Comparison of ENCODE assay signal across 15 cellular contexts in the genomic region with DNA sequence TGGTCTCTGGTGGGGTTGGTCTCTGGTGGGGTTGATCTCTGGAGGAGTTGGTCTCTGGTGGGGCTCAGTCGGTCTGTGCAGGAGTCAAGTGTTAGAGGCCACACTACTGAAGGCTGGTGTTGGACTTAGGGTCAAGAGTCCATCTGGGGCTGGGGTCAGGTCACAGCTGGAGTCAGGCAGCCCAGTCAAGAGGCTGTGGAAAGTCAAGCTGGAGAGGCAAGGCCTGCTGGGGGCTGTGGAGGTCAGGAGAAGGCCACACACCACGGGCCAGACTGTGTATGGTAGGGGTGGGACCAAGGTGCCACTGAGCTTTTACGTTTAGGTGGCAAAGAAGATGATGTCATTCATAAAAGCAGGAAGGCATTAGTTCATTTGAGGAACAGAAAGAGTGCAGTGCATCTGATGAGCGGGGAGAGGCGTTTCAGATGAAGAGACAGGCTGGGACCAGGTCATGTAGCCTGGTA. TPM values are rescaled to one million over a fixed set of nuclear protein-coding genes. Genes with fewer than 3 reads are reported as not detected.
DNase-seq lines count a peak whose midpoint lies in the region; ATAC-seq, FAIRE-seq and TF ChIP-seq lines count a peak whose summit lies in the region.
"Had no signal": no experiment of that assay in that cellular context is flagged by ENCODE, and none has a peak within 500 bp of the region (broad histone marks: within the 10 kb centered on the region; RNA-seq: fewer than 3 reads in every experiment).

No MANE protein-coding gene starts in this region.

- no peak overlapping the region for H3K4me2 ChIP-seq in K562 (ENCODE audit: insufficient read depth, low read length)

- POLR2A ChIA-PET in K562 (lab: Yijun Ruan, JAX), result interaction anchor here (1.1 to 1.4 kb wide), 2 partner anchors 11 to 15 kb away, joined by 3 to 4 read pairs; no protein-coding TSS in a partner anchor

- H3K27ac Mint-ChIP-seq in CD14-positive monocyte, result peak overlapping the region in 5 of 7 donors; percentile 51 to 79 (median 66)
- H3K27ac Mint-ChIP-seq: activated CD4-positive, alpha-beta memory T cell treated with anti-CD3 and anti-CD28 coated beads for 36 hours; activated naive CD4-positive, alpha-beta T cell treated with anti-CD3 and anti-CD28 coated beads, Interleukin-2, amount 10 ng/mL, durations not matched to agents 7 days and 5 days had no signal

- no peak overlapping the region for H2AFZ ChIP-seq in K562 (ENCODE audit: low read depth, low read length)

- no peak overlapping the region for H3K4me3 ChIP-seq in K562
- H3K4me3 ChIP-seq: right lobe of liver had no signal

- H4K20me1 ChIP-seq in K562 (replicated peaks; ENCODE audit: control insufficient read depth, insufficient read depth, low read length), result no peaks in the 10 kb centered on the region

- no peaks in the 10 kb centered on the region for H3K9me1 ChIP-seq in K562 (ENCODE audit: control insufficient read depth, insufficient read depth, low read length)

- FAIRE-seq in K562 (lab: Jason Lieb, UNC), result no peak

- H3K4me1 ChIP-seq in K562 (replicated peaks in 1 of 2; ENCODE audit: control insufficient read depth in 2 of 2, insufficient read depth in 2 of 2, low read length in 2 of 2), result peaks cover 8 to 19% of the 10 kb centered on the region in 2 experiments; a peak in 4 of 5 replicates

- no peaks in the 10 kb centered on the region for H3K9me3 ChIP-seq in K562 (replicated peaks; ENCODE audit: control insufficient read depth, insufficient read depth, low read depth, low read length)
- H3K9me3 ChIP-seq: right lobe of liver had no signal

- H3K27ac ChIP-seq in K562 (ENCODE audit: extremely low read depth, low read depth, low read length), result no peak overlapping the region

- TF ChIP-seq CTCF in CD14-positive monocyte (IDR thresholded peaks at IDR 0.05), result no peak
- no peak for TF ChIP-seq CTCF in K562 (IDR thresholded peaks at IDR 0.05 in 2 of 3, conservative IDR thresholded peaks at IDR 0.05 in 1 of 3; ENCODE audit: insufficient read depth in 2 of 3, low read depth in 1 of 3, low read length in 3 of 3)

- peaks cover 0 to 7% (median 1%) of the 10 kb centered on the region in 3 donors for H3K27me3 Mint-ChIP-seq in CD14-positive monocyte (ENCODE audit: low read depth in 3 of 3)
- H3K27me3 Mint-ChIP-seq: activated CD4-positive, alpha-beta memory T cell treated with anti-CD3 and anti-CD28 coated beads for 36 hours had no signal

- no peaks in the 10 kb centered on the region for H3K36me3 ChIP-seq in K562 (ENCODE audit: control insufficient read depth, insufficient read depth, low read length)
- H3K36me3 ChIP-seq: right lobe of liver had no signal

- WGBS in K562 (ENCODE audit: insufficient coverage, low coverage, missing lambda C conversion rate), result 14% methylated on average over 5 of the region's 5 CpGs

- H3K4me1 Mint-ChIP-seq in CD14-positive monocyte, result peaks cover 14% of the 10 kb centered on the region
- H3K4me1 Mint-ChIP-seq: activated naive CD4-positive, alpha-beta T cell treated with anti-CD3 and anti-CD28 coated beads, Interleukin-2, amount 10 ng/mL, durations not matched to agents 7 days and 5 days had no signal

- H3K9ac ChIP-seq in K562 (ENCODE audit: insufficient read depth in 1 of 2, low read depth in 2 of 2, low read length in 2 of 2), result 0 out of 4 replicates have a peak overlapping the region, but pooled peaks of 1 of the 2 experiments have one; percentile 17

- no peak overlapping the region for H3K4me3 Mint-ChIP-seq in CD14-positive monocyte
- H3K4me3 Mint-ChIP-seq: activated CD4-positive, alpha-beta memory T cell treated with anti-CD3 and anti-CD28 coated beads for 36 hours; activated naive CD4-positive, alpha-beta T cell treated with anti-CD3 and anti-CD28 coated beads, Interleukin-2, amount 10 ng/mL, durations not matched to agents 7 days and 5 days had no signal

- H3K36me3 Mint-ChIP-seq in CD14-positive monocyte, result no peaks in the 10 kb centered on the region
- H3K36me3 Mint-ChIP-seq: activated CD4-positive, alpha-beta memory T cell treated with anti-CD3 and anti-CD28 coated beads for 36 hours; activated naive CD4-positive, alpha-beta T cell treated with anti-CD3 and anti-CD28 coated beads, Interleukin-2, amount 10 ng/mL, durations not matched to agents 7 days and 5 days had no signal

- intact Hi-C loops in CD14-positive monocyte (cut with micrococcal nuclease), result no loop called here
- intact Hi-C loops in K562 (cut with micrococcal nuclease), result no loop called here

- CTCF ChIA-PET in K562 (lab: Yijun Ruan, JAX; ENCODE audit: low intra/inter-chr PET ratio), result no interaction called here

- peaks cover 0 to 23% of the 10 kb centered on the region in 2 experiments; a peak in 3 of 5 replicates for H3K27me3 ChIP-seq in K562 (ENCODE audit: control insufficient read depth in 2 of 2, insufficient read depth in 2 of 2, low read length in 2 of 2)
- H3K27me3 ChIP-seq: right lobe of liver had no signal

- no peaks in the 10 kb centered on the region for H3K79me2 ChIP-seq in K562 (ENCODE audit: control insufficient read depth, insufficient read depth, low read length)

- no peak for TF ChIP-seq EP300 in K562 (IDR thresholded peaks at IDR 0.05; ENCODE audit: low read length)

- peak; percentile 77 for ATAC-seq in GM19452 (IDR thresholded peaks at IDR 0.05; ENCODE audit: unreplicated experiment)
- ATAC-seq in HG03066 (IDR thresholded peaks at IDR 0.05; ENCODE audit: low read depth, unreplicated experiment), result peak; percentile 70
- no peak for ATAC-seq in K562
- no peak for ATAC-seq in HG02852 (IDR thresholded peaks at IDR 0.05; ENCODE audit: unreplicated experiment)
- no peak for ATAC-seq in GM18873 (IDR thresholded peaks at IDR 0.05; ENCODE audit: low FRiP score, unreplicated experiment)
- ATAC-seq in HG02981 (IDR thresholded peaks at IDR 0.05; ENCODE audit: unreplicated experiment), result no peak
- ATAC-seq: naive thymus-derived CD8-positive, alpha-beta T cell had no signal

- in situ Hi-C loops in K562 (cut with MboI), result no loop called here

- no peak for TF ChIP-seq POLR2A in K562 (conservative IDR thresholded peaks at IDR 0.05)

- BruUV-seq in K562 (replicated peaks; lab: Mats Ljungman, UMichigan), result no TSS peak

- TF ChIP-seq RAD21 in K562 (CRISPR knock-in tag; conservative IDR thresholded peaks at IDR 0.05 in 1 of 2, IDR thresholded peaks at IDR 0.05 in 1 of 2), result no peak

- H3K9me3 Mint-ChIP-seq in CD14-positive monocyte, result no peaks in the 10 kb centered on the region
- H3K9me3 Mint-ChIP-seq: activated CD4-positive, alpha-beta memory T cell treated with anti-CD3 and anti-CD28 coated beads for 36 hours; activated naive CD4-positive, alpha-beta T cell treated with anti-CD3 and anti-CD28 coated beads, Interleukin-2, amount 10 ng/mL, durations not matched to agents 7 days and 5 days; naive thymus-derived CD8-positive, alpha-beta T cell had no signal

- DNase-seq in CD14-positive monocyte (ENCODE audit: low spot score) (peak; percentile 63), K562 (ENCODE audit: extremely low read depth in 1 of 4, low spot score in 3 of 4) (no peak), NCI-H128 (lab: John Stamatoyannopoulos, UW; ENCODE audit: unreplicated experiment) (no peak)
- DNase-seq: activated CD4-positive, alpha-beta memory T cell treated with anti-CD3 and anti-CD28 coated beads for 36 hours; activated naive CD4-positive, alpha-beta T cell treated with anti-CD3 and anti-CD28 coated beads, Interleukin-2, amount 10 ng/mL, durations not matched to agents 7 days and 5 days; islet precursor cell; NCI-H187; NK-92 treated with Interleukin-12 subunit alpha and Interleukin-12 subunit beta, amount 100 ng/mL, for 24 hours had no signal

TF ChIP-seq in K562, 482 proteins besides CTCF, POLR2A, EP300 and RAD21 (continues in another document):
- TF ChIP-seq ATF7 (IDR thresholded peaks at IDR 0.05), result peak; percentile 70; the same call in 1 of the 2 replicates

RNA-seq across cellular contexts. Expression of a gene that starts 16.7 kb away (rescaled TPM):
- polyA plus RNA-seq in CD14-positive monocyte (1,000 to 10,000 TPM; 3,498 to 4,939 TPM), K562 (2011; rRNA removed) (0.07 and 0.22 TPM in 2 replicates), K562 (2014; fragmentation: Illumina TruSeq; extraction: Trizol) (0.40 and 1.1 TPM in 2 replicates), K562 (2014; fragmentation: Nextera tagmentation; extraction: Ambion mirVana) (under 1 TPM; 0.21 to 0.24 TPM), K562 (2014; rRNA removed) (0.32 and 1.9 TPM in 2 replicates)
- total RNA-seq in K562 (2011; cell fraction: chromatin; rRNA removed; ENCODE audit: low replicate concordance), result not detected in 2 replicates
- not detected in 2 replicates for total RNA-seq in K562 (2011; cell fraction: nucleolus; rRNA removed)
- total RNA-seq in K562 (2011; cell fraction: nucleoplasm; rRNA removed), result not detected in 2 replicates
- total RNA-seq in K562 (2014; rRNA removed) (1.00 and 1.1 TPM in 2 replicates), K562 (2014; rRNA removed; fragmentation: Illumina TruSeq; extraction: Trizol) (0.18 TPM in 1 of 2 replicates, not detected in the other), K562 (2015; rRNA removed; fragmentation: Illumina TruSeq; extraction: Trizol) (0.65 and 0.87 TPM in 2 replicates), K562 (2021) (4.8 and 6.0 TPM in 2 replicates)
- polyA plus RNA-seq in K562 (2011; cell fraction: cytosol; rRNA removed), result 0.22 and 0.27 TPM in 2 replicates
- 0.23 TPM in 1 of 2 replicates, not detected in the other for polyA plus RNA-seq in K562 (2011; cell fraction: nucleus; rRNA removed)
- polyA plus RNA-seq in K562 (2012), result 0.82 and 2.1 TPM in 2 replicates
- polyA minus RNA-seq in K562 (2011; rRNA and poly(A)+ RNA removed), result 0.18 TPM in 1 of 2 replicates, not detected in the other
- 1.5 TPM in 1 of 2 replicates, not detected in the other for polyA minus RNA-seq in K562 (2011; cell fraction: cytosol; rRNA and poly(A)+ RNA removed)
- not detected in 2 replicates for polyA minus RNA-seq in K562 (2011; cell fraction: nucleus; rRNA and poly(A)+ RNA removed)

RNA-seq across cellular contexts. Expression of a gene that starts 20.1 kb away (rescaled TPM):
- polyA plus RNA-seq in CD14-positive monocyte, result 1,000 to 10,000 TPM; 2,768 to 3,499 TPM
- total RNA-seq in K562 (2011; cell fraction: chromatin; rRNA removed; ENCODE audit: low replicate concordance), result 265 and 394 TPM in 2 replicates
- total RNA-seq in K562 (2011; cell fraction: nucleolus; rRNA removed), result 818 and 919 TPM in 2 replicates
- 1,009 and 1,942 TPM in 2 replicates for total RNA-seq in K562 (2011; cell fraction: nucleoplasm; rRNA removed)
- 3,004 and 3,238 TPM in 2 replicates for total RNA-seq in K562 (2014; rRNA removed)
- 3,003 and 3,017 TPM in 2 replicates for total RNA-seq in K562 (2014; rRNA removed; fragmentation: Illumina TruSeq; extraction: Trizol)
- 2,679 and 2,873 TPM in 2 replicates for total RNA-seq in K562 (2015; rRNA removed; fragmentation: Illumina TruSeq; extraction: Trizol)
- total RNA-seq in K562 (2021), result 3,285 and 3,523 TPM in 2 replicates
- 5,983 and 6,751 TPM in 2 replicates for polyA plus RNA-seq in K562 (2011; rRNA removed)
- polyA plus RNA-seq in K562 (2011; cell fraction: cytosol; rRNA removed), result 5,490 and 8,746 TPM in 2 replicates
- polyA plus RNA-seq in K562 (2011; cell fraction: nucleus; rRNA removed), result 1,361 and 2,299 TPM in 2 replicates
- polyA plus RNA-seq in K562 (2012), result 4,665 and 5,719 TPM in 2 replicates
- 3,907 and 4,185 TPM in 2 replicates for polyA plus RNA-seq in K562 (2014; fragmentation: Illumina TruSeq; extraction: Trizol)
- 1,000 to 10,000 TPM; 1,824 to 2,512 TPM for polyA plus RNA-seq in K562 (2014; fragmentation: Nextera tagmentation; extraction: Ambion mirVana)
- polyA plus RNA-seq in K562 (2014; rRNA removed), result 4,384 and 5,321 TPM in 2 replicates
- 3,342 and 3,929 TPM in 2 replicates for polyA minus RNA-seq in K562 (2011; rRNA and poly(A)+ RNA removed)
- 682 and 753 TPM in 2 replicates for polyA minus RNA-seq in K562 (2011; cell fraction: cytosol; rRNA and poly(A)+ RNA removed)
- polyA minus RNA-seq in K562 (2011; cell fraction: nucleus; rRNA and poly(A)+ RNA removed), result 162 and 371 TPM in 2 replicates

Comparison
In these comparisons a context has a peak if more than half of its experiments do, and no peak if none do; other contexts are left out.
1. ATAC-seq: peak in GM19452 (single experiment) and HG03066 (single experiment); none in K562 (single experiment), HG02852 (single experiment), GM18873 (single experiment) and HG02981 (single experiment).
2. RNA of a gene that starts 16.7 kb away (polyA plus RNA-seq): 3,498 to 4,939 TPM in CD14-positive monocyte; 0.07 to 2.1 TPM in K562; every median in the first group is over 1,000 times any median in the second.